13 cellular contexts compared by ENCODE assay signal in genomic region chr17:859461-860195, GRCh38.
A peak's percentile ranks its signal among the peaks of the same experiment; 100 is the strongest.
DNase-seq lines count a peak whose midpoint lies in the region; ATAC-seq and TF ChIP-seq lines count a peak whose summit lies in the region.
"Had no signal": no experiment of that assay in that cellular context is flagged by ENCODE, and none has a peak within 500 bp of the region (broad histone marks: within the 10 kb centered on the region; RNA-seq: fewer than 3 reads in every experiment).

No MANE protein-coding gene starts in this region.

- no peaks in the 10 kb centered on the region for H4K20me1 ChIP-seq in BLaER1 treated with 17β-estradiol and CSF1 and Interleukin-3, amounts not matched to agents 10 nM and 100 nM

- peak overlapping the region; percentile 68 to 92 (median 84) for H3K4me2 ChIP-seq in BLaER1 treated with 17β-estradiol and CSF1 and Interleukin-3, amounts not matched to agents 10 nM and 100 nM

- H3K27ac ChIP-seq in BLaER1 treated with 17β-estradiol and CSF1 and Interleukin-3, amounts not matched to agents 10 nM and 100 nM = peak overlapping the region; percentile 3 to 97 (median 85); a peak in 20 of 22 replicates
- H3K27ac ChIP-seq in right atrium auricular region = peak overlapping the region; percentile 59 to 69
- H3K27ac ChIP-seq in rectal smooth muscle tissue (ENCODE audit: low read depth, low read length) = peak overlapping the region; percentile 89
- H3K27ac ChIP-seq: SK-N-MC had no signal

- H3K9ac ChIP-seq in BLaER1 treated with 17β-estradiol and CSF1 and Interleukin-3, amounts not matched to agents 10 nM and 100 nM = peak overlapping the region in 10 of 11 experiments; percentile 28 to 79 (median 72); a peak in 20 of 22 replicates
- no peak overlapping the region for H3K9ac ChIP-seq in rectal smooth muscle tissue (ENCODE audit: low read length)

- H3K9me3 ChIP-seq in BLaER1 treated with 17β-estradiol and CSF1 and Interleukin-3, amounts not matched to agents 10 nM and 100 nM (replicated peaks in 1 of 11) = no peaks in the 10 kb centered on the region
- H3K9me3 ChIP-seq in right atrium auricular region = no peaks in the 10 kb centered on the region
- H3K9me3 ChIP-seq: BE2C had no signal

- TF ChIP-seq CTCF in right atrium auricular region (IDR thresholded peaks at IDR 0.05) = no peak

- peak overlapping the region in 3 of 10 experiments; percentile 7 to 9 (median 9); a peak in 4 of 20 replicates for H3K4me3 ChIP-seq in BLaER1 treated with 17β-estradiol and CSF1 and Interleukin-3, amounts not matched to agents 10 nM and 100 nM
- H3K4me3 ChIP-seq in right atrium auricular region = no peak overlapping the region
- no peak overlapping the region for H3K4me3 ChIP-seq in rectal smooth muscle tissue (ENCODE audit: low read length)
- H3K4me3 ChIP-seq: cardiac muscle cell, SK-N-MC had no signal

- no peaks in the 10 kb centered on the region for H3K27me3 ChIP-seq in BLaER1 treated with 17β-estradiol and CSF1 and Interleukin-3, amounts not matched to agents 10 nM and 100 nM
- no peaks in the 10 kb centered on the region for H3K27me3 ChIP-seq in right atrium auricular region
- H3K27me3 ChIP-seq in rectal smooth muscle tissue (ENCODE audit: control insufficient read depth, insufficient read depth, low read length) = no peaks in the 10 kb centered on the region
- H3K27me3 ChIP-seq: BE2C, cardiac muscle cell had no signal

- peaks cover 54 to 100% (median 97%) of the 10 kb centered on the region in 10 experiments for H3K4me1 ChIP-seq in BLaER1 treated with 17β-estradiol and CSF1 and Interleukin-3, amounts not matched to agents 10 nM and 100 nM
- H3K4me1 ChIP-seq in right atrium auricular region = peaks cover 0 to 14% of the 10 kb centered on the region in 2 donors
- peaks cover 27% of the 10 kb centered on the region for H3K4me1 ChIP-seq in rectal smooth muscle tissue (ENCODE audit: control insufficient read depth, insufficient read depth, low read length)
- H3K4me1 ChIP-seq: BE2C had no signal

- ATAC-seq in HG02840 (IDR thresholded peaks at IDR 0.05; ENCODE audit: low FRiP score, unreplicated experiment) = no peak

- peak; percentile 52 for DNase-seq in astrocyte of the hippocampus (ENCODE audit: low read depth, low spot score)
- no peak for DNase-seq in right atrium auricular region (ENCODE audit: low spot score)
- DNase-seq in HK-2 (ENCODE audit: unreplicated experiment) = no peak
- DNase-seq in GF-D8 (lab: John Stamatoyannopoulos, UW) = no peak
- no peak for DNase-seq in amniotic stem cell (lab: John Stamatoyannopoulos, UW)
- DNase-seq: activated CD8-positive, alpha-beta memory T cell treated with anti-CD3 and anti-CD28 coated beads for 24 hours; BE2C; NCI-H2081 treated with DMSO at 0.1 percent for 48 hours had no signal

- H3K36me3 ChIP-seq in BLaER1 treated with 17β-estradiol and CSF1 and Interleukin-3, amounts not matched to agents 10 nM and 100 nM = peaks cover 0 to 8% (median 0%) of the 10 kb centered on the region in 11 experiments; a peak in 4 of 22 replicates
- H3K36me3 ChIP-seq in right atrium auricular region = no peaks in the 10 kb centered on the region
- no peaks in the 10 kb centered on the region for H3K36me3 ChIP-seq in rectal smooth muscle tissue (ENCODE audit: control insufficient read depth, insufficient read depth, low read length)
- H3K36me3 ChIP-seq: BE2C, cardiac muscle cell had no signal
